In the genomic region with DNA sequence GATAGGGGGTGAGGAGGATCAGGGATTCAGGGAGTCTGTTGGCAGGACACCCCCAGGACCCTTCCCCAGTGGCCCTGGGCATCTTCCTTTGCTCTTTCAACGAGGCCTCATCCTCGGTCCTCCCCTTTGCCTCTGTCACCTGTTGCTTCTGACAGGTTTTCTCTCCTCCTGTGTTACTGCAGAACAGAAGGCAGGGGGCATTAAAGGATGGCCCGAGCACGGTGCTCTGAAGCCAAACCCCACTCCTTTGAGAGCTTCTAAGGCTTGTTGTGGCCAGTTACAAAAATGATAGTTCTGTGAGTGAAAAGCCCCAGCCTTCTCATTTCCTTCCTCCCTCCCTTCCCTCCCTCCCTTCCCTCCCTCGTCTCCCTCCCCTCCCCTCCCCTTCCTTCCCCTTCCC, we compare ENCODE assay signal across 25 cellular contexts.
"Had no signal": no experiment of that assay in that cellular context is flagged by ENCODE, and none has a peak within 500 bp of the region (broad histone marks: within the 10 kb centered on the region; RNA-seq: fewer than 3 reads in every experiment).

No MANE protein-coding gene starts in this region.

- H3K27me3 ChIP-seq: foreskin keratinocyte, ovary, right atrium auricular region, thyroid gland, upper lobe of right lung had no signal

- H3K4me1 ChIP-seq: foreskin keratinocyte, psoas muscle, thyroid gland, upper lobe of right lung had no signal

- H3K4me1 Mint-ChIP-seq: activated B cell treated with CpG ODN at 0.5 μM for 24 hours; activated CD4-positive, alpha-beta T cell treated with anti-CD3 and anti-CD28 coated beads for 36 hours; activated T-helper 17 cell treated with anti-CD3 and anti-CD28 coated beads, Interleukin-2, amount 50 U/mL, for 72 hours; brain had no signal

- H3K27ac Mint-ChIP-seq: activated B cell treated with CpG ODN at 0.5 μM for 24 hours; activated CD4-positive, alpha-beta T cell treated with anti-CD3 and anti-CD28 coated beads for 36 hours; activated naive CD4-positive, alpha-beta T cell treated with anti-CD3 and anti-CD28 coated beads, Interleukin-2, amount 50 U/mL, for 72 hours; activated T-cell treated with anti-CD3 and anti-CD28 coated beads, Interleukin-2, amount 50 U/mL, for 24 hours; activated T-helper 17 cell treated with anti-CD3 and anti-CD28 coated beads, Interleukin-2, amount 50 U/mL, for 72 hours; brain; natural killer cell; stimulated activated naive CD8-positive, alpha-beta T cell treated with anti-CD3 and anti-CD28 coated beads, Interleukin-15, Interleukin-2, amounts not matched to agents 100 ng/mL and 50 ng/mL, for 24 hours had no signal

- H3K9me3 ChIP-seq: left ventricle myocardium inferior, neutrophil, ovary, psoas muscle, right atrium auricular region, thyroid gland, upper lobe of right lung had no signal

- H3K36me3 Mint-ChIP-seq: activated naive CD4-positive, alpha-beta T cell treated with anti-CD3 and anti-CD28 coated beads, Interleukin-2, amount 50 U/mL, for 72 hours; brain; immature natural killer cell; natural killer cell had no signal

- H3K4me3 ChIP-seq: left ventricle myocardium inferior, ovary, psoas muscle, right atrium auricular region, thyroid gland, upper lobe of right lung had no signal

- ATAC-seq: activated CD4-positive, alpha-beta T cell treated with anti-CD3 and anti-CD28 coated beads for 36 hours; activated naive CD4-positive, alpha-beta T cell treated with anti-CD3 and anti-CD28 coated beads, Interleukin-2, amount 50 U/mL, for 72 hours; activated T-helper 17 cell treated with anti-CD3 and anti-CD28 coated beads, Interleukin-2, amount 50 U/mL, for 72 hours; foreskin keratinocyte; psoas muscle; upper lobe of right lung had no signal

- DNase-seq: activated B cell treated with CpG ODN at 0.5 μM for 24 hours; activated CD4-positive, alpha-beta T cell treated with anti-CD3 and anti-CD28 coated beads for 36 hours; activated CD4-positive, alpha-beta T cell treated with anti-CD3 and anti-CD28 coated beads, Interleukin-2, amount 50 U/mL, for 4 hours; activated CD8-positive, alpha-beta memory T cell treated with anti-CD3 and anti-CD28 coated beads for 24 hours; activated CD8-positive, alpha-beta memory T cell treated with anti-CD3 and anti-CD28 coated beads, Interleukin-2, amount 50 U/mL, for 4 hours; activated T-cell treated with anti-CD3 and anti-CD28 coated beads, Interleukin-2, amount 50 U/mL, for 24 hours; aorta; effector CD4-positive, alpha-beta T cell; foreskin keratinocyte; left ventricle myocardium inferior; midbrain; natural killer cell; ovary; psoas muscle; stimulated activated CD4-positive, alpha-beta T cell treated with anti-CD3 and anti-CD28 coated beads, Interleukin-4, amount 100 ng/mL, for 4 hours; substantia nigra; thyroid gland; upper lobe of right lung had no signal

- H3K36me3 ChIP-seq: left ventricle myocardium inferior, neutrophil, ovary, right atrium auricular region, thyroid gland, upper lobe of right lung had no signal

- H3K4me3 Mint-ChIP-seq: activated B cell treated with CpG ODN at 0.5 μM for 24 hours; activated CD4-positive, alpha-beta T cell treated with anti-CD3 and anti-CD28 coated beads for 36 hours; activated T-cell treated with anti-CD3 and anti-CD28 coated beads, Interleukin-2, amount 50 U/mL, for 24 hours; activated T-helper 17 cell treated with anti-CD3 and anti-CD28 coated beads, Interleukin-2, amount 50 U/mL, for 72 hours; brain; immature natural killer cell; natural killer cell; stimulated activated naive CD8-positive, alpha-beta T cell treated with anti-CD3 and anti-CD28 coated beads, Interleukin-15, Interleukin-2, amounts not matched to agents 100 ng/mL and 50 ng/mL, for 24 hours had no signal

- H3K9me3 Mint-ChIP-seq: activated B cell treated with CpG ODN at 0.5 μM for 24 hours; activated T-cell treated with anti-CD3 and anti-CD28 coated beads, Interleukin-2, amount 50 U/mL, for 24 hours; immature natural killer cell had no signal

- H3K27ac ChIP-seq: foreskin keratinocyte, left ventricle myocardium inferior, neutrophil, ovary, psoas muscle, right atrium auricular region, thyroid gland, upper lobe of right lung had no signal
